In genomic region chr5:132420706-132421272, GRCh38 we compare ENCODE assay signal across 8 cellular contexts.
A peak's percentile ranks its signal among the peaks of the same experiment; 100 is the strongest.
DNase-seq lines count a peak whose midpoint lies in the region; ATAC-seq and TF ChIP-seq lines count a peak whose summit lies in the region.

No MANE protein-coding gene starts in this region.

- peak; percentile 24 for TF ChIP-seq CTCF in DND-41 (IDR thresholded peaks at IDR 0.05; ENCODE audit: borderline replicate concordance, extremely low read depth, low read length, poor library complexity, severe bottlenecking)
- no peak for TF ChIP-seq CTCF in GM20000 (IDR thresholded peaks at IDR 0.05; ENCODE audit: extremely low read depth, missing control alignments)
- TF ChIP-seq CTCF in MM.1S (IDR thresholded peaks at IDR 0.05; ENCODE audit: low read length) = 0 out of 2 replicates have a peak, but pooled peaks have one; percentile 4

- H3K9me3 ChIP-seq in DND-41 (ENCODE audit: insufficient read depth, low read length, severe bottlenecking) = no peaks in the 10 kb centered on the region
- no peaks in the 10 kb centered on the region for H3K9me3 ChIP-seq in MM.1S (replicated peaks; ENCODE audit: insufficient read depth, low read length)
- no peaks in the 10 kb centered on the region for H3K9me3 ChIP-seq in duodenal mucosa (ENCODE audit: control insufficient read depth in 1 of 2, low read length in 2 of 2)

- peak overlapping the region in 1 of 2 experiments; percentile 39; a peak in 2 of 4 replicates for H3K4me3 ChIP-seq in DND-41 (ENCODE audit: low read depth in 1 of 2, low read length in 2 of 2)
- peak overlapping the region; percentile 44 for H3K4me3 ChIP-seq in MM.1S (ENCODE audit: low read length)
- H3K4me3 ChIP-seq in duodenal mucosa (ENCODE audit: low read depth in 1 of 2, low read length in 2 of 2) = peak overlapping the region in 1 of 2 donors; percentile 18

- H3K4me1 Mint-ChIP-seq in stimulated activated memory B cell treated with anti-CD40 and anti-IgM and Interleukin-4, amounts not matched to agents 10 μg/mL and 1 μg/mL and 100 μg/mL, for 72 hours = peaks cover 95% of the 10 kb centered on the region

- no peaks in the 10 kb centered on the region for H3K27me3 Mint-ChIP-seq in stimulated activated memory B cell treated with anti-CD40 and anti-IgM and Interleukin-4, amounts not matched to agents 10 μg/mL and 1 μg/mL and 100 μg/mL, for 72 hours

- H3K4me2 ChIP-seq in DND-41 (ENCODE audit: insufficient read depth, low read length) (peak overlapping the region; percentile 80), MM.1S (ENCODE audit: low read depth, low read length) (peak overlapping the region; percentile 90)

- H3K4me1 ChIP-seq in DND-41 (ENCODE audit: insufficient read depth, low read length) (peaks cover 100% of the 10 kb centered on the region), MM.1S (ENCODE audit: low read length) (peaks cover 91% of the 10 kb centered on the region), duodenal mucosa (ENCODE audit: control insufficient read depth in 1 of 2, insufficient read depth in 2 of 2, low read length in 2 of 2) (peaks cover 80 to 88% of the 10 kb centered on the region in 2 donors)

- H4K20me1 ChIP-seq in DND-41 (ENCODE audit: insufficient read depth, low read length) = no peaks in the 10 kb centered on the region
- H4K20me1 ChIP-seq in MM.1S (ENCODE audit: insufficient read depth, low read length) = no peaks in the 10 kb centered on the region

- H2AFZ ChIP-seq in DND-41 (ENCODE audit: low read depth, low read length) (no peak overlapping the region), MM.1S (ENCODE audit: low read length) (no peak overlapping the region)

- peak; percentile 35 for ATAC-seq in DND-41 (ENCODE audit: insufficient read depth, low read depth)
- peak; percentile 85 for ATAC-seq in stimulated activated memory B cell treated with anti-CD40 and anti-IgM and Interleukin-4, amounts not matched to agents 10 μg/mL and 1 μg/mL and 100 μg/mL, for 72 hours
- ATAC-seq in HG03025 (IDR thresholded peaks at IDR 0.05; ENCODE audit: low FRiP score, unreplicated experiment) = no peak

- peaks cover 14% of the 10 kb centered on the region for H3K36me3 Mint-ChIP-seq in stimulated activated memory B cell treated with anti-CD40 and anti-IgM and Interleukin-4, amounts not matched to agents 10 μg/mL and 1 μg/mL and 100 μg/mL, for 72 hours

- DNase-seq in DND-41 (peak; percentile 79), GM20000 (ENCODE audit: low spot score) (peak; percentile 62), MM.1S (peak; percentile 86), NCI-H1417 (lab: John Stamatoyannopoulos, UW) (no peak), hepatic stellate cell (ENCODE audit: low spot score) (no peak)

- H3K79me2 ChIP-seq in DND-41 (ENCODE audit: insufficient read depth, low read length) = peaks cover 99% of the 10 kb centered on the region
- peaks cover 92% of the 10 kb centered on the region for H3K79me2 ChIP-seq in MM.1S (ENCODE audit: low read length)

- H3K36me3 ChIP-seq in DND-41 (ENCODE audit: insufficient read depth, low read length) (peaks cover 67% of the 10 kb centered on the region), MM.1S (replicated peaks; ENCODE audit: insufficient read depth, low read length) (no peaks in the 10 kb centered on the region), duodenal mucosa (ENCODE audit: control insufficient read depth in 1 of 2, insufficient read depth in 2 of 2, low read length in 2 of 2) (peaks cover 22 to 28% of the 10 kb centered on the region in 2 donors)

- H3F3A ChIP-seq in MM.1S (ENCODE audit: insufficient read depth, low read length) = peaks cover 66% of the 10 kb centered on the region

- H3K27me3 ChIP-seq in DND-41 (ENCODE audit: insufficient read depth, low read length, poor library complexity) = no peaks in the 10 kb centered on the region
- H3K27me3 ChIP-seq in MM.1S (replicated peaks; ENCODE audit: insufficient read depth, low read length) = no peaks in the 10 kb centered on the region
- no peaks in the 10 kb centered on the region for H3K27me3 ChIP-seq in duodenal mucosa (ENCODE audit: control insufficient read depth in 1 of 2, insufficient read depth in 2 of 2, low read length in 2 of 2)

- H3K9me3 Mint-ChIP-seq in stimulated activated memory B cell treated with anti-CD40 and anti-IgM and Interleukin-4, amounts not matched to agents 10 μg/mL and 1 μg/mL and 100 μg/mL, for 72 hours = no peaks in the 10 kb centered on the region

- H3K9ac ChIP-seq in DND-41 (ENCODE audit: low read depth, low read length) = peak overlapping the region; percentile 98
- peak overlapping the region; percentile 73 for H3K9ac ChIP-seq in MM.1S (ENCODE audit: low read length)
- peak overlapping the region; percentile 45 to 52 for H3K9ac ChIP-seq in duodenal mucosa (ENCODE audit: low read depth in 1 of 2, low read length in 2 of 2)

- H3K27ac Mint-ChIP-seq in stimulated activated memory B cell treated with anti-CD40 and anti-IgM and Interleukin-4, amounts not matched to agents 10 μg/mL and 1 μg/mL and 100 μg/mL, for 72 hours = peak overlapping the region; percentile 82

- H3K9me2 ChIP-seq in MM.1S (replicated peaks; ENCODE audit: insufficient read depth, low read length) = no peaks in the 10 kb centered on the region

- H3K27ac ChIP-seq in DND-41 (ENCODE audit: low read length) (peak overlapping the region; percentile 99), MM.1S (ENCODE audit: low read length) (peak overlapping the region; percentile 98), duodenal mucosa (ENCODE audit: low read depth, low read length) (peak overlapping the region; percentile 30)

- H3K4me3 Mint-ChIP-seq in stimulated activated memory B cell treated with anti-CD40 and anti-IgM and Interleukin-4, amounts not matched to agents 10 μg/mL and 1 μg/mL and 100 μg/mL, for 72 hours = peak overlapping the region; percentile 64

Comparison
In these comparisons a context has a peak if more than half of its experiments do, and no peak if none do; other contexts are left out.
1. DNase-seq: peak in DND-41 (single experiment), GM20000 (single experiment) and MM.1S (single experiment); none in NCI-H1417 (0 of 3) and hepatic stellate cell (single experiment).
2. H3K27ac ChIP-seq: peak in every context shown above with its lines; median percentile 99 in DND-41; 98 in MM.1S; 30 in duodenal mucosa.
3. Peak in every context shown above with its lines, with median percentiles within 50 percentile points of each other: H3K9ac ChIP-seq.